10 cellular contexts compared by ENCODE assay signal in the genomic region with DNA sequence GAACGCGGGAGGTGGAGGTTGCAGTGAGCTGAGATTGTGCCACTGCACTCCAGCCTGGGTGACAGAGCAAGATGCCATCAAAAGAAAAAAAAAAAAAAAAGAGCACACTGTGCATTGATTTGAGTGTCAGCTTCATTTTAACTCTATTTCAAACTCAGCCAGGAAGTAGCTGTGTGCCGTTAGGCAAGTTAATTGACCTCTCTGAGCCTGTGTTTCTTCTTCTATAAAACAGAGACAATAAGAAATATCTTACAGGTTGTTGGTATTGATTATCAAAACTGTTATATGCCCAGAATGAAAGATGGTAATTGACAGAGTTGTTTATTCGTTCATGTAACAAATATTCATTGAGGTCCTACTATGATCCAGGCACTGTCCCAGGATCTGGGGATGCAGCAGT.
"Had no signal": no experiment of that assay in that cellular context is flagged by ENCODE, and none has a peak within 500 bp of the region (broad histone marks: within the 10 kb centered on the region; RNA-seq: fewer than 3 reads in every experiment).

No MANE protein-coding gene starts in this region.

- H3K9ac ChIP-seq: GM23248 had no signal

- H3K27ac ChIP-seq: GM23248 had no signal

- H3K27ac Mint-ChIP-seq: GM23338, H9, HFFc6 had no signal

- H3K4me3 ChIP-seq: GM23248, GM23338, HAP-1 had no signal

- FAIRE-seq: H1, H54 had no signal

- DNase-seq: GM23248, GOT3, H7, H9, HCEC 1CT, HFFc6 had no signal

- H3K4me2 ChIP-seq: GM23338 had no signal

- H3K9me3 Mint-ChIP-seq: GM23338, H9 had no signal

- H3K4me3 Mint-ChIP-seq: GM23338, H9, HFFc6 had no signal

- H3K9me3 ChIP-seq: HAP-1 had no signal

- H3K36me3 ChIP-seq: HAP-1 had no signal

- H2AFZ ChIP-seq: GM23248, GM23338 had no signal
